Comparison of ENCODE assay signal across 23 cellular contexts in the genomic region with DNA sequence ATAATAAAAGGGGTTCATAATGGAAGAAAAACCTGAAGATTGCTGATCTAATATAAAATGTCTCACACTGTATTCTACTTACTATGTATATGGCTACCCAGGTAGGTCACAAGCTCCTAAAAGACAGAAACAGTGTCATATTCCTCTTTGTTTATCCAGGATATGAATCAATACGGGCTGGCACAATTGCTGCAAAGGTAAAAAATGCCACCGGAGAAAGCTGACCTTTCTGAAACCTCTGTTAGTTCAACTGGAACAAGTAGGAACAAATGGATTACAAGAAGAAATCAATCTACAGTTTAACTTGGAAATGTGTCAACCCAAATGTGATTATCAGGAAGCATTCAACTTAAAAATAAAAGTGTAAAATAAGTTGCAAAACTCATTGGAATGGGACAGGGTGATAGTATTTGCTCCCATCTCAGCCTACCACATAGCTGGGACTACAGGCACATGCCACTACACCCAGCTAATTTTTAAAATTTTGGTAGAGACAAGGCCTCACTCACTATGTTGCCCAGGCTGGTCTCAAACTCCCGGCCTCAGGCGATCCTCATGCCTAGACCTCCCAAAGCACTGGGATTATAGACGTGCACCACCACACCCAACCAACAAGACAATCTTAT. TPM values are rescaled to one million over a fixed set of nuclear protein-coding genes. Genes with fewer than 3 reads are reported as not detected.
DNase-seq lines count a peak whose midpoint lies in the region; ATAC-seq and TF ChIP-seq lines count a peak whose summit lies in the region.
"Had no signal": no experiment of that assay in that cellular context is flagged by ENCODE, and none has a peak within 500 bp of the region (broad histone marks: within the 10 kb centered on the region; RNA-seq: fewer than 3 reads in every experiment).

No MANE protein-coding gene starts in this region.

- no peaks in the 10 kb centered on the region for H3K27me3 Mint-ChIP-seq in activated CD4-positive, alpha-beta memory T cell treated with anti-CD3 and anti-CD28 coated beads for 36 hours
- H3K27me3 Mint-ChIP-seq: dendritic cell treated with granulocyte-macrophage colony-stimulating factor and Interleukin-4, amounts not matched to agents 40 ng/mL and 50 ng/mL, for 4 days had no signal

- no peak for TF ChIP-seq CTCF in HCT116 (IDR thresholded peaks at IDR 0.05 in 2 of 3, conservative IDR thresholded peaks at IDR 0.05 in 1 of 3; ENCODE audit: borderline replicate concordance in 1 of 3, insufficient read depth in 1 of 3, low read depth in 2 of 3, low read length in 2 of 3)
- no peak for TF ChIP-seq CTCF in RWPE1 (conservative IDR thresholded peaks at IDR 0.05; ENCODE audit: low read depth)
- TF ChIP-seq CTCF in esophagus squamous epithelium (IDR thresholded peaks at IDR 0.05) = no peak
- no peak for TF ChIP-seq CTCF in prostate gland (IDR thresholded peaks at IDR 0.05)

- no peaks in the 10 kb centered on the region for H3K9me3 ChIP-seq in HCT116 (ENCODE audit: control insufficient read depth in 1 of 2, insufficient read depth in 1 of 2, low read depth in 1 of 2, low read length in 2 of 2)
- H3K9me3 ChIP-seq in esophagus squamous epithelium = no peaks in the 10 kb centered on the region
- no peaks in the 10 kb centered on the region for H3K9me3 ChIP-seq in prostate gland
- H3K9me3 ChIP-seq: adrenal gland, MG63, transverse colon had no signal

- H3K9me3 Mint-ChIP-seq in activated CD4-positive, alpha-beta memory T cell treated with anti-CD3 and anti-CD28 coated beads for 36 hours = no peaks in the 10 kb centered on the region
- H3K9me3 Mint-ChIP-seq: dendritic cell treated with granulocyte-macrophage colony-stimulating factor and Interleukin-4, amounts not matched to agents 40 ng/mL and 50 ng/mL, for 4 days had no signal

- no peak overlapping the region for H3K27ac Mint-ChIP-seq in activated CD4-positive, alpha-beta memory T cell treated with anti-CD3 and anti-CD28 coated beads for 36 hours
- H3K27ac Mint-ChIP-seq: dendritic cell treated with granulocyte-macrophage colony-stimulating factor and Interleukin-4, amounts not matched to agents 40 ng/mL and 50 ng/mL, for 4 days had no signal

- no peaks in the 10 kb centered on the region for H3K36me3 Mint-ChIP-seq in activated CD4-positive, alpha-beta memory T cell treated with anti-CD3 and anti-CD28 coated beads for 36 hours

- TF ChIP-seq RAD21 in HCT116 (IDR thresholded peaks at IDR 0.05; ENCODE audit: low read depth) = 0 out of 2 replicates have a peak, but pooled peaks have one; percentile 8

- H3K27me3 ChIP-seq in HCT116 (ENCODE audit: insufficient read depth, low read length) (no peaks in the 10 kb centered on the region), esophagus squamous epithelium (no peaks in the 10 kb centered on the region), prostate gland (replicated peaks; ENCODE audit: insufficient read depth) (no peaks in the 10 kb centered on the region)
- H3K27me3 ChIP-seq: adrenal gland, MG63, transverse colon had no signal

- H3K79me2 ChIP-seq in HCT116 (ENCODE audit: insufficient read depth, low read length) = peaks cover 96% of the 10 kb centered on the region

- CTCF ChIA-PET in HCT116 (lab: Charles Lee) (interaction anchor here (0.5 kb wide), 1 partner anchor 31 kb away, joined by 3 read pairs; no protein-coding TSS in a partner anchor), RWPE1 (lab: Yijun Ruan, JAX) (interaction anchor here (0.7 kb wide), 1 partner anchor 67 kb away, joined by 3 read pairs; no protein-coding TSS in a partner anchor)
- CTCF ChIA-PET in activated CD4-positive, alpha-beta memory T cell treated with anti-CD3 and anti-CD28 coated beads for 36 hours (lab: Charles Lee) = no interaction called here

- H3K27ac ChIP-seq in HCT116 (ENCODE audit: low read depth, low read length) (peak overlapping the region; percentile 39), RWPE1 (peak overlapping the region; percentile 76), esophagus squamous epithelium (peak overlapping the region in 3 of 4 donors; percentile 17 to 65 (median 26)), prostate gland (peak overlapping the region; percentile 56 to 81)
- H3K27ac ChIP-seq: adrenal gland, transverse colon had no signal

- ATAC-seq in HCT116 (peak; percentile 53; the same call in 1 of the 2 replicates), HG02798 (IDR thresholded peaks at IDR 0.05; ENCODE audit: poor library complexity, unreplicated experiment) (no peak)
- ATAC-seq: stimulated activated naive CD8-positive, alpha-beta T cell treated with anti-CD3 and anti-CD28 coated beads, Interleukin-15, Interleukin-2, amounts not matched to agents 100 U/mL and 50 U/mL, for 24 hours had no signal

- intact Hi-C loops in HCT116 (cut with micrococcal nuclease) = no loop called here
- intact Hi-C loops in esophagus squamous epithelium (cut with DNase I) = no loop called here
- intact Hi-C loops in prostate gland (cut with DNase I) = no loop called here
- intact Hi-C loops in activated CD4-positive, alpha-beta memory T cell treated with anti-CD3 and anti-CD28 coated beads for 36 hours (cut with micrococcal nuclease) = no loop called here

- H3K9ac ChIP-seq in HCT116 (ENCODE audit: low read length) = no peak overlapping the region

- DNase-seq in HCT116 (ENCODE audit: low read depth, low spot score) = no peak
- no peak for DNase-seq in RWPE1 (ENCODE audit: low spot score)
- DNase-seq in esophagus squamous epithelium (lab: John Stamatoyannopoulos, UW) = no peak
- peak; percentile 55 for DNase-seq in prostate gland (ENCODE audit: low spot score)
- DNase-seq in H4 (ENCODE audit: low spot score) = no peak
- DNase-seq in stimulated activated CD4-positive, alpha-beta T cell treated with anti-CD3 and anti-CD28 coated beads, Interleukin-4, amount 100 ng/mL, for 24 hours = no peak
- no peak for DNase-seq in activated CD4-positive, alpha-beta memory T cell treated with anti-CD3 and anti-CD28 coated beads for 36 hours
- DNase-seq: activated gamma-delta T cell treated with Interleukin-2 at 50 U/mL for 16 hours; activated T-cell treated with anti-CD3 and anti-CD28 coated beads, Interleukin-2, amount 50 U/mL, for 1 hour; adrenal gland; DMS79 treated with DMSO at 0.1 percent for 48 hours; MG63; NCI-H1417 treated with DMSO at 0.1 percent for 48 hours; NCI-H2107; NCI-H510A treated with DMSO at 0.1 percent for 48 hours; nucleus accumbens; retina; stimulated activated CD4-positive, alpha-beta T cell treated with anti-CD3 and anti-CD28 coated beads, Interleukin-4, amount 100 ng/mL, for 1 hour; stimulated activated naive CD8-positive, alpha-beta T cell treated with anti-CD3 and anti-CD28 coated beads, Interleukin-15, Interleukin-2, amounts not matched to agents 100 U/mL and 50 U/mL, for 24 hours; T1000; transverse colon had no signal

- no peak overlapping the region for H2AFZ ChIP-seq in HCT116 (ENCODE audit: low read depth, low read length, poor library complexity, severe bottlenecking)

- no TSS peak for BruUV-seq in HCT116 (replicated peaks; lab: Mats Ljungman, UMichigan)

- H3K36me3 ChIP-seq in HCT116 (ENCODE audit: control insufficient read depth in 1 of 2, insufficient read depth in 2 of 2, low read length in 2 of 2) = no peaks in the 10 kb centered on the region
- H3K36me3 ChIP-seq in esophagus squamous epithelium = no peaks in the 10 kb centered on the region
- no peaks in the 10 kb centered on the region for H3K36me3 ChIP-seq in prostate gland
- H3K36me3 ChIP-seq: adrenal gland, MG63, transverse colon had no signal

- H3K9me2 ChIP-seq in HCT116 (ENCODE audit: insufficient read depth) = no peaks in the 10 kb centered on the region

- POLR2A ChIA-PET in HCT116 (lab: Charles Lee) (interaction anchor here (1.1 to 2.1 kb wide), 4 partner anchors 9 to 22 kb away, joined by 4 to 11 read pairs (median 4); no protein-coding TSS in a partner anchor), RWPE1 (lab: Yijun Ruan, JAX; ENCODE audit: low non-redundant PET) (no interaction called here)
- POLR2A ChIA-PET in activated CD4-positive, alpha-beta memory T cell treated with anti-CD3 and anti-CD28 coated beads for 36 hours (lab: Charles Lee) = no interaction called here

- RAD21 ChIA-PET in HCT116 (lab: Charles Lee; ENCODE audit: low non-redundant PET in 1 of 2, low total read pairs in 2 of 2, uncharacterized antibody in 2 of 2, unreplicated experiment in 2 of 2) = no interaction called here

- WGBS in esophagus squamous epithelium, 2 donors = 51 to 52% methylated on average over 5 of the region's 5 CpGs
- 56% methylated on average over 5 of the region's 5 CpGs for WGBS in prostate gland

- peaks cover 16% of the 10 kb centered on the region for H3K4me1 Mint-ChIP-seq in activated CD4-positive, alpha-beta memory T cell treated with anti-CD3 and anti-CD28 coated beads for 36 hours (ENCODE audit: low read depth)

- H4K20me1 ChIP-seq in HCT116 (ENCODE audit: insufficient read depth) = no peaks in the 10 kb centered on the region

- H3K4me1 ChIP-seq in HCT116 (ENCODE audit: control insufficient read depth in 1 of 2, insufficient read depth in 2 of 2, low read length in 2 of 2) (peaks cover 56 to 61% of the 10 kb centered on the region in 2 experiments), esophagus squamous epithelium (peaks cover 4 to 34% (median 18%) of the 10 kb centered on the region in 3 donors), prostate gland (replicated peaks) (peaks cover 7% of the 10 kb centered on the region)
- H3K4me1 ChIP-seq: adrenal gland had no signal

- H3K4me3 ChIP-seq in HCT116 (replicated peaks in 1 of 2; ENCODE audit: low read depth in 1 of 2, low read length in 2 of 2) (no peak overlapping the region), esophagus squamous epithelium (no peak overlapping the region), prostate gland (no peak overlapping the region)
- H3K4me3 ChIP-seq: adrenal gland, MG63, transverse colon had no signal

- peak overlapping the region; percentile 43 for H3K4me2 ChIP-seq in HCT116 (ENCODE audit: low read length)

- H3K4me3 Mint-ChIP-seq in activated CD4-positive, alpha-beta memory T cell treated with anti-CD3 and anti-CD28 coated beads for 36 hours = no peak overlapping the region
- H3K4me3 Mint-ChIP-seq: dendritic cell treated with granulocyte-macrophage colony-stimulating factor and Interleukin-4, amounts not matched to agents 40 ng/mL and 50 ng/mL, for 4 days had no signal

- no peak for TF ChIP-seq POLR2A in HCT116 (IDR thresholded peaks at IDR 0.05; ENCODE audit: borderline replicate concordance, extremely low read depth, insufficient read depth, insufficient read length)
- TF ChIP-seq POLR2A in esophagus squamous epithelium (IDR thresholded peaks at IDR 0.05) = no peak
- no peak for TF ChIP-seq POLR2A in prostate gland (IDR thresholded peaks at IDR 0.05)

TF ChIP-seq in HCT116, 20 proteins besides CTCF, POLR2A, EP300 and RAD21 (continues in another document):
- peak; percentile 29; the same call in 1 of the 2 replicates for TF ChIP-seq JUND (IDR thresholded peaks at IDR 0.05)
- 0 out of 2 replicates have a peak, but pooled peaks have one; percentile 26 for TF ChIP-seq FOSL1 (IDR thresholded peaks at IDR 0.05; ENCODE audit: low read depth)
- no peak for TF ChIP-seq EZH2phosphoT487 (IDR thresholded peaks at IDR 0.05; ENCODE audit: borderline replicate concordance)

RNA-seq across cellular contexts. Expression of gene SLC35F2, which starts 27.6 kb away (rescaled TPM):
- total RNA-seq in HCT116 (2021; ENCODE audit: unreplicated experiment) (53.5 TPM), esophagus squamous epithelium (10 to 100 TPM; 12.6 to 24.0 (median 17.2) TPM), prostate gland (10 to 100 TPM; 21.6 to 41.9 TPM)
- polyA plus RNA-seq in HCT116 (2012) = 40.9 and 46.7 TPM in 2 replicates
- 32.3 and 33.1 TPM in 2 replicates for total RNA-seq in H4 (2014; rRNA removed; shearing (Covaris generic))
- total RNA-seq in activated CD4-positive, alpha-beta memory T cell treated with anti-CD3 and anti-CD28 coated beads for 36 hours = 10 to 100 TPM; 22.8 to 24.5 TPM

Comparison
In these comparisons a context has a peak if more than half of its experiments do, and no peak if none do; other contexts are left out.
1. H3K27ac ChIP-seq: peak in every context shown above with its lines; median percentile 76 in RWPE1; 68 in prostate gland; 39 in HCT116; 26 in esophagus squamous epithelium.